Comparison of ENCODE assay signal across 4 cellular contexts in the genomic region with DNA sequence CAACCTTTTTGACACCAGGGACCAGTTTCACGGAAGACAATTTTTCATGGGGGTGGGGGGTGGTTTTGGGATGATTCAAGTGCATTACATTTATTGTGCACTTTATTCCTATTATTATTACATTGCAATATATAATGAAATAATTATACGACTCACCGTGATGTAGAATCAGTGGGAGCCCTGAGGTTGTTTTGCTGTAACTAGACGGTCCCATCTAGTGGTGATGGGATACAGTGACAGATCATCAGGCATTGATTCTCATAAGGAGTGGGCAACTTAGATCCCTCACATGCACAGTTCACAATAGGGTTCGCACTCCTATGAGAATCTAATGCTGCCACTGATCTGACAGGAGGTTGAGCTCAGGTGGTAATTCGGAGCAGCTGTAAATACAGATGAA. TPM values are rescaled to one million over a fixed set of nuclear protein-coding genes. Genes with fewer than 3 reads are reported as not detected.
"Had no signal": no experiment of that assay in that cellular context is flagged by ENCODE, and none has a peak within 500 bp of the region (broad histone marks: within the 10 kb centered on the region; RNA-seq: fewer than 3 reads in every experiment).

No MANE protein-coding gene starts in this region.

RNA-seq across cellular contexts. Expression of gene FOXL2, which starts 24.5 kb away (rescaled TPM):
- total RNA-seq: activated CD4-positive, alpha-beta memory T cell treated with anti-CD3 and anti-CD28 coated beads, Interleukin-2, amount 10 ng/mL, durations not matched to agents 7 days and 5 days; lower lobe of right lung; urinary bladder had no signal
- polyA plus RNA-seq: urinary bladder had no signal

RNA-seq across cellular contexts. Expression of gene FOXL2NB, which starts 24.6 kb away (rescaled TPM):
- total RNA-seq: activated CD4-positive, alpha-beta memory T cell treated with anti-CD3 and anti-CD28 coated beads, Interleukin-2, amount 10 ng/mL, durations not matched to agents 7 days and 5 days; activated CD8-positive, alpha-beta memory T cell treated with anti-CD3 and anti-CD28 coated beads, Interleukin-2, amount 10 ng/mL, durations not matched to agents 7 days and 5 days; lower lobe of right lung; urinary bladder had no signal
- polyA plus RNA-seq: urinary bladder had no signal
